In the genomic region with DNA sequence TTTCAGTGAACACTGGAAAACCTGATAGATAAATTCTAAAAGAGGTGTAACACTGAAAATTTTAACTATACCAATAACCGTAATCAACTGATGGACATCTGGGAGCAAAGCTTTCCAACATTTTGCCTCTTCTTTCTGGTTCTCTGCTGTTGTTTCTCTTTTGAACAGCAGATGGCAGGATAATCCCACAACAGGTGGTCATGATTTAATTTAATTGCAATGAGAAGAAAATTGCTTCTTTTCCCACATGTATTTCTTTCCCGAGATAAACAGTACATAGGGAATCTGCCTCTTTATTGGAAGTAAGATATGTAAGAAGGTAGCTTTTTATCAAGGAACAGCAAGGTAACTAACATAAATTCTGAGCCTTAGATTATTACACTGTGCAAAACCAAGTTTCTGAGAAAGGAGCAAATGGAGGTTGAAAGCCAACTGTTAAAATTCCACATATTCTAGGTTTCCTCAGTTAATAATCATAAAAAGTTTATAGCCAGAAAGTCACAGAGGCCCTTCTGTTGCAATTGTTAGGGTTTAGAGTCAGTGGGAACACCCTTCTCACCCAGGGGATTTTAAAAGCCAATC, we compare ENCODE assay signal across 9 cellular contexts.
DNase-seq lines count a peak whose midpoint lies in the region; ATAC-seq lines count a peak whose summit lies in the region.
"Had no signal": no experiment of that assay in that cellular context is flagged by ENCODE, and none has a peak within 500 bp of the region (broad histone marks: within the 10 kb centered on the region; RNA-seq: fewer than 3 reads in every experiment).

No MANE protein-coding gene starts in this region.

- H4K8ac ChIP-seq in mesendoderm (ENCODE audit: low read depth, low read length) = no peak overlapping the region

- no peaks in the 10 kb centered on the region for H3K27me3 ChIP-seq in mesendoderm (ENCODE audit: insufficient read depth, low read length, poor library complexity)

- H3K18ac ChIP-seq in mesendoderm (ENCODE audit: low read length) = no peak overlapping the region

- no peak overlapping the region for H3K4ac ChIP-seq in mesendoderm (ENCODE audit: low read depth, low read length)

- no peak overlapping the region for H2BK15ac ChIP-seq in mesendoderm (replicated peaks; ENCODE audit: low read depth)

- no peak overlapping the region for H2AK5ac ChIP-seq in mesendoderm (ENCODE audit: low read length)

- no peaks in the 10 kb centered on the region for H3K79me2 ChIP-seq in mesendoderm (ENCODE audit: control insufficient read depth, insufficient read depth, low read length)

- no peak overlapping the region for H4K5ac ChIP-seq in mesendoderm (ENCODE audit: low read length)

- H3K27ac ChIP-seq in mesendoderm (ENCODE audit: low read depth, low read length) = no peak overlapping the region
- H3K27ac ChIP-seq: epithelial cell of prostate had no signal

- no peaks in the 10 kb centered on the region for H3K79me1 ChIP-seq in mesendoderm (ENCODE audit: low read length)

- H2BK120ac ChIP-seq in mesendoderm (ENCODE audit: low read depth, low read length) = no peak overlapping the region

- WGBS in mesendoderm (ENCODE audit: extremely low coverage, insufficient coverage, low lambda C conversion rate) = no CpG with 5 or more reads among the region's 2 CpGs

- no peak overlapping the region for H3K9ac ChIP-seq in mesendoderm (ENCODE audit: low read length)

- no peaks in the 10 kb centered on the region for H3K36me3 ChIP-seq in mesendoderm (ENCODE audit: control insufficient read depth, insufficient read depth, low read length)

- DNase-seq in stimulated activated CD8-positive, alpha-beta memory T cell treated with anti-CD3 and anti-CD28 coated beads, Interleukin-15, amount 100 ng/mL, for 1 hour (ENCODE audit: low read depth) = peak; percentile 13
- no peak for DNase-seq in stimulated activated CD8-positive, alpha-beta memory T cell treated with anti-CD3 and anti-CD28 coated beads, Interleukin-4, amount 100 ng/mL, for 48 hours
- DNase-seq in MV-4-11 (lab: John Stamatoyannopoulos, UW) = peak; percentile 58
- DNase-seq in SHP77 (lab: John Stamatoyannopoulos, UW) = peak; percentile 15 to 25
- DNase-seq in dermis microvascular lymphatic vessel endothelial cell (ENCODE audit: low read depth in 2 of 2) = peak; percentile 64 to 68
- peak; percentile 61 for DNase-seq in mesendoderm

- peaks cover 5% of the 10 kb centered on the region for H3K4me1 ChIP-seq in mesendoderm (ENCODE audit: control insufficient read depth, low read depth, low read length)

- no peak overlapping the region for H3K4me3 ChIP-seq in mesendoderm (ENCODE audit: low read length)

- no peak overlapping the region for H3K23ac ChIP-seq in mesendoderm (ENCODE audit: low read length)

- H3K4me2 ChIP-seq in mesendoderm (ENCODE audit: low read length) = no peak overlapping the region

- H3K56ac ChIP-seq in mesendoderm (ENCODE audit: low read length) = no peak overlapping the region

- ATAC-seq in GM18517 (IDR thresholded peaks at IDR 0.05; ENCODE audit: unreplicated experiment) (no peak), GM18498 (IDR thresholded peaks at IDR 0.05; ENCODE audit: unreplicated experiment) (no peak)

- no peak overlapping the region for H2BK5ac ChIP-seq in mesendoderm (ENCODE audit: low read length)
